ENCODE assay signal across 16 cellular contexts in genomic region chr4:173591760-173592159, GRCh38.
DNase-seq lines count a peak whose midpoint lies in the region; ATAC-seq and TF ChIP-seq lines count a peak whose summit lies in the region.
"Had no signal": no experiment of that assay in that cellular context is flagged by ENCODE, and none has a peak within 500 bp of the region (broad histone marks: within the 10 kb centered on the region; RNA-seq: fewer than 3 reads in every experiment).

No MANE protein-coding gene starts in this region.

- no peaks in the 10 kb centered on the region for H3K4me1 Mint-ChIP-seq in stimulated activated naive B cell treated with anti-CD40 and anti-IgM and Interleukin-4, amounts not matched to agents 10 μg/mL and 1 μg/mL and 100 μg/mL, for 72 hours
- H3K4me1 Mint-ChIP-seq: CD4-positive, alpha-beta memory T cell had no signal

- no peaks in the 10 kb centered on the region for H3K4me1 ChIP-seq in DND-41 (ENCODE audit: insufficient read depth, low read length)

- H3K4me2 ChIP-seq in DND-41 (ENCODE audit: insufficient read depth, low read length): no peak overlapping the region

- H3K9ac ChIP-seq in DND-41 (ENCODE audit: low read depth, low read length): no peak overlapping the region

- no peaks in the 10 kb centered on the region for H3K9me3 ChIP-seq in DND-41 (ENCODE audit: insufficient read depth, low read length, severe bottlenecking)

- H3K9me3 Mint-ChIP-seq in stimulated activated naive B cell treated with anti-CD40 and anti-IgM and Interleukin-4, amounts not matched to agents 10 μg/mL and 1 μg/mL and 100 μg/mL, for 72 hours: peaks cover 0 to 2% of the 10 kb centered on the region in 2 donors
- H3K9me3 Mint-ChIP-seq: CD4-positive, alpha-beta memory T cell had no signal

- H3K27ac Mint-ChIP-seq in stimulated activated naive B cell treated with anti-CD40 and anti-IgM and Interleukin-4, amounts not matched to agents 10 μg/mL and 1 μg/mL and 100 μg/mL, for 72 hours: no peak overlapping the region
- H3K27ac Mint-ChIP-seq: CD4-positive, alpha-beta memory T cell had no signal

- no peaks in the 10 kb centered on the region for H3K79me2 ChIP-seq in DND-41 (ENCODE audit: insufficient read depth, low read length)

- H4K20me1 ChIP-seq in DND-41 (ENCODE audit: insufficient read depth, low read length): no peaks in the 10 kb centered on the region

- TF ChIP-seq CTCF in DND-41 (IDR thresholded peaks at IDR 0.05; ENCODE audit: borderline replicate concordance, extremely low read depth, low read length, poor library complexity, severe bottlenecking) (peak; percentile 17), VCaP (conservative IDR thresholded peaks at IDR 0.05) (0 out of 2 replicates have a peak, but pooled peaks have one; percentile 24)

- no peak for ATAC-seq in DND-41 (ENCODE audit: insufficient read depth, low read depth)
- ATAC-seq in GM19395 (IDR thresholded peaks at IDR 0.05; ENCODE audit: unreplicated experiment): no peak
- no peak for ATAC-seq in stimulated activated naive B cell treated with anti-CD40 and anti-IgM and Interleukin-4, amounts not matched to agents 10 μg/mL and 1 μg/mL and 100 μg/mL, for 72 hours (replicated peaks)

- H2AFZ ChIP-seq in DND-41 (ENCODE audit: low read depth, low read length): no peak overlapping the region

- DNase-seq in DND-41 (no peak), HuH-7 (ENCODE audit: low spot score) (peak; percentile 14), iPS-NIHi7 (ENCODE audit: extremely low spot score) (peak; percentile 23), amygdala (lab: John Stamatoyannopoulos, UW) (no peak)
- DNase-seq in stimulated activated naive B cell treated with anti-CD40 and anti-IgM and Interleukin-4, amounts not matched to agents 10 μg/mL and 1 μg/mL and 100 μg/mL, for 72 hours: no peak
- DNase-seq: AML-193; CD4-positive, alpha-beta memory T cell; IMR-90; NCI-H146; NCI-H2081 treated with DMSO at 0.1 percent for 48 hours; NCI-H345; NCI-H69; NK-92 treated with Interleukin-12 subunit alpha and Interleukin-12 subunit beta, amount 100 ng/mL, for 24 hours had no signal

- H3K4me3 Mint-ChIP-seq in stimulated activated naive B cell treated with anti-CD40 and anti-IgM and Interleukin-4, amounts not matched to agents 10 μg/mL and 1 μg/mL and 100 μg/mL, for 72 hours: no peak overlapping the region
- H3K4me3 Mint-ChIP-seq: CD4-positive, alpha-beta memory T cell had no signal

- no peak overlapping the region for H3K4me3 ChIP-seq in DND-41 (ENCODE audit: low read depth in 1 of 2, low read length in 2 of 2)
- H3K4me3 ChIP-seq: SK-N-MC had no signal

- H3K27ac ChIP-seq in DND-41 (ENCODE audit: low read length) (no peak overlapping the region), VCaP (no peak overlapping the region)
- H3K27ac ChIP-seq: SK-N-MC had no signal

- peaks cover 0 to 9% of the 10 kb centered on the region in 2 donors for H3K27me3 Mint-ChIP-seq in stimulated activated naive B cell treated with anti-CD40 and anti-IgM and Interleukin-4, amounts not matched to agents 10 μg/mL and 1 μg/mL and 100 μg/mL, for 72 hours

- no peaks in the 10 kb centered on the region for H3K36me3 ChIP-seq in DND-41 (ENCODE audit: insufficient read depth, low read length)

- peaks cover 6% of the 10 kb centered on the region for H3K27me3 ChIP-seq in DND-41 (ENCODE audit: insufficient read depth, low read length, poor library complexity)

- H3K36me3 Mint-ChIP-seq in stimulated activated naive B cell treated with anti-CD40 and anti-IgM and Interleukin-4, amounts not matched to agents 10 μg/mL and 1 μg/mL and 100 μg/mL, for 72 hours: no peaks in the 10 kb centered on the region
- H3K36me3 Mint-ChIP-seq: CD4-positive, alpha-beta memory T cell had no signal

Comparison
In these comparisons a context has a peak if more than half of its experiments do, and no peak if none do; other contexts are left out.
1. DNase-seq: peak in HuH-7 (single experiment) and iPS-NIHi7 (single experiment); none in DND-41 (single experiment), stimulated activated naive B cell treated with anti-CD40 and anti-IgM and Interleukin-4, amounts not matched to agents 10 μg/mL and 1 μg/mL and 100 μg/mL, for 72 hours (single experiment) and amygdala (0 of 56).